Comparison of ENCODE assay signal across 24 cellular contexts in genomic region chr5:75324791-75325190, GRCh38. TPM values are rescaled to one million over a fixed set of nuclear protein-coding genes. Genes with fewer than 3 reads are reported as not detected.
DNase-seq lines count a peak whose midpoint lies in the region; ATAC-seq and TF ChIP-seq lines count a peak whose summit lies in the region.
"Had no signal": no experiment of that assay in that cellular context is flagged by ENCODE, and none has a peak within 500 bp of the region (broad histone marks: within the 10 kb centered on the region; RNA-seq: fewer than 3 reads in every experiment).

No MANE protein-coding gene starts in this region.

- H3K27me3 ChIP-seq in right lobe of liver = no peaks in the 10 kb centered on the region
- H3K27me3 ChIP-seq in CD8-positive, alpha-beta memory T cell (ENCODE audit: insufficient read depth, low read length, poor library complexity, severe bottlenecking) = no peaks in the 10 kb centered on the region
- H3K27me3 ChIP-seq in CD8-positive, alpha-beta T cell (ENCODE audit: insufficient read depth, low read length) = no peaks in the 10 kb centered on the region
- H3K27me3 ChIP-seq: body of pancreas, neural progenitor cell, sigmoid colon, stomach, tibial nerve had no signal

- H3K4me3 Mint-ChIP-seq in T-helper 2 cell treated with Interferon-gamma antibody and Interleukin-4, amounts not matched to agents 5 μg/mL and 100 μg/mL, for 36 hours = no peak overlapping the region
- H3K4me3 Mint-ChIP-seq in CD8-positive, alpha-beta memory T cell = no peak overlapping the region
- H3K4me3 Mint-ChIP-seq in CD8-positive, alpha-beta T cell = no peak overlapping the region
- H3K4me3 Mint-ChIP-seq: IgD-negative memory B cell, neural progenitor cell had no signal

- H3K4me1 Mint-ChIP-seq in T-helper 2 cell treated with Interferon-gamma antibody and Interleukin-4, amounts not matched to agents 5 μg/mL and 100 μg/mL, for 36 hours (ENCODE audit: low read depth) = peaks cover 8% of the 10 kb centered on the region
- no peaks in the 10 kb centered on the region for H3K4me1 Mint-ChIP-seq in CD8-positive, alpha-beta memory T cell
- H3K4me1 Mint-ChIP-seq in CD8-positive, alpha-beta T cell (ENCODE audit: low read depth) = no peaks in the 10 kb centered on the region
- H3K4me1 Mint-ChIP-seq: IgD-negative memory B cell had no signal

- no peaks in the 10 kb centered on the region for H3K36me3 ChIP-seq in right lobe of liver
- H3K36me3 ChIP-seq in CD8-positive, alpha-beta memory T cell (ENCODE audit: insufficient read depth, low read length) = no peaks in the 10 kb centered on the region
- no peaks in the 10 kb centered on the region for H3K36me3 ChIP-seq in CD8-positive, alpha-beta T cell (ENCODE audit: insufficient read depth, low read length)
- H3K36me3 ChIP-seq: neural progenitor cell, sigmoid colon, stomach, tibial nerve had no signal

- H3K9me3 Mint-ChIP-seq in T-helper 2 cell treated with Interferon-gamma antibody and Interleukin-4, amounts not matched to agents 5 μg/mL and 100 μg/mL, for 36 hours = no peaks in the 10 kb centered on the region
- no peaks in the 10 kb centered on the region for H3K9me3 Mint-ChIP-seq in CD8-positive, alpha-beta memory T cell
- no peaks in the 10 kb centered on the region for H3K9me3 Mint-ChIP-seq in CD8-positive, alpha-beta T cell
- H3K9me3 Mint-ChIP-seq: IgD-negative memory B cell, neural progenitor cell had no signal

- TF ChIP-seq POLR2A in right lobe of liver (IDR thresholded peaks at IDR 0.05) = no peak

- 31% methylated on average over 1 of the region's 1 CpG for WGBS in right lobe of liver (ENCODE audit: insufficient coverage, low coverage, low lambda C conversion rate, missing lambda C conversion rate)

- no peak overlapping the region for H3K4me3 ChIP-seq in right lobe of liver
- H3K4me3 ChIP-seq in CD8-positive, alpha-beta memory T cell (ENCODE audit: low read length) = no peak overlapping the region
- no peak overlapping the region for H3K4me3 ChIP-seq in CD8-positive, alpha-beta T cell (ENCODE audit: low read depth, low read length)
- H3K4me3 ChIP-seq: body of pancreas, neural progenitor cell, sigmoid colon, SK-N-MC, stomach, tibial nerve had no signal

- peak; percentile 11 to 42 (median 18) for ATAC-seq in right lobe of liver
- no peak for ATAC-seq in CD8-positive, alpha-beta T cell
- ATAC-seq: body of pancreas had no signal

- DNase-seq in stimulated activated CD4-positive, alpha-beta T cell treated with anti-CD3 and anti-CD28 coated beads, Interleukin-15, amount 100 ng/mL, for 24 hours = peak; percentile 53
- no peak for DNase-seq in stimulated activated CD4-positive, alpha-beta T cell treated with anti-CD3 and anti-CD28 coated beads, Interleukin-4, amount 100 ng/mL, for 1 hour
- DNase-seq in T-helper 2 cell treated with Interferon-gamma antibody and Interleukin-4, amounts not matched to agents 5 μg/mL and 100 μg/mL, for 36 hours (ENCODE audit: low spot score) = peak; percentile 55
- DNase-seq in right lobe of liver (no peak), RKO (ENCODE audit: low spot score) (no peak)
- no peak for DNase-seq in CD8-positive, alpha-beta memory T cell
- DNase-seq in CD8-positive, alpha-beta T cell = no peak
- DNase-seq: body of pancreas, cerebellar nuclear complex, DMS53, kidney glomerular epithelial cell, mammary epithelial cell, NCI-H1105 treated with DMSO at 0.1 percent for 48 hours, NCI-H2029, NCI-H226, NCI-H774, posterior cingulate gyrus, sigmoid colon, stomach had no signal

- intact Hi-C loops in right lobe of liver (cut with DNase I) = no loop called here
- intact Hi-C loops in CD8-positive, alpha-beta T cell (cut with DNase I, micrococcal nuclease) = no loop called here

- no peaks in the 10 kb centered on the region for H3K27me3 Mint-ChIP-seq in T-helper 2 cell treated with Interferon-gamma antibody and Interleukin-4, amounts not matched to agents 5 μg/mL and 100 μg/mL, for 36 hours (ENCODE audit: low read depth)
- peaks cover 8 to 22% of the 10 kb centered on the region in 2 donors for H3K27me3 Mint-ChIP-seq in CD8-positive, alpha-beta memory T cell
- H3K27me3 Mint-ChIP-seq in CD8-positive, alpha-beta T cell (ENCODE audit: low read depth) = peaks cover 10% of the 10 kb centered on the region

- POLR2A ChIA-PET in CD8-positive, alpha-beta memory T cell (lab: Charles Lee) = no interaction called here
- POLR2A ChIA-PET in CD8-positive, alpha-beta T cell (lab: Charles Lee) = no interaction called here

- peaks cover 0 to 12% (median under 1%) of the 10 kb centered on the region in 4 donors for H3K4me1 ChIP-seq in right lobe of liver
- no peaks in the 10 kb centered on the region for H3K4me1 ChIP-seq in CD8-positive, alpha-beta memory T cell (ENCODE audit: insufficient read depth, low read length)
- no peaks in the 10 kb centered on the region for H3K4me1 ChIP-seq in CD8-positive, alpha-beta T cell (ENCODE audit: insufficient read depth, low read length)
- H3K4me1 ChIP-seq: body of pancreas, neural progenitor cell, sigmoid colon, tibial nerve had no signal

- TF ChIP-seq CTCF in right lobe of liver (IDR thresholded peaks at IDR 0.05) = no peak
- no peak for TF ChIP-seq CTCF in CD8-positive, alpha-beta T cell (IDR thresholded peaks at IDR 0.05)

- H3K27ac Mint-ChIP-seq in T-helper 2 cell treated with Interferon-gamma antibody and Interleukin-4, amounts not matched to agents 5 μg/mL and 100 μg/mL, for 36 hours = no peak overlapping the region
- no peak overlapping the region for H3K27ac Mint-ChIP-seq in CD8-positive, alpha-beta memory T cell
- H3K27ac Mint-ChIP-seq in CD8-positive, alpha-beta T cell = no peak overlapping the region
- H3K27ac Mint-ChIP-seq: IgD-negative memory B cell, neural progenitor cell had no signal

- H3K27ac ChIP-seq in right lobe of liver = peak overlapping the region; percentile 28 to 61 (median 47)
- H3K27ac ChIP-seq in CD8-positive, alpha-beta memory T cell (ENCODE audit: low read depth, low read length) = no peak overlapping the region
- H3K27ac ChIP-seq in CD8-positive, alpha-beta T cell (ENCODE audit: low read depth, low read length) = no peak overlapping the region
- H3K27ac ChIP-seq: body of pancreas, neural progenitor cell, RWPE1, sigmoid colon, SK-N-MC, stomach, tibial nerve had no signal

- no peaks in the 10 kb centered on the region for H3K36me3 Mint-ChIP-seq in T-helper 2 cell treated with Interferon-gamma antibody and Interleukin-4, amounts not matched to agents 5 μg/mL and 100 μg/mL, for 36 hours (ENCODE audit: low read depth)
- H3K36me3 Mint-ChIP-seq in CD8-positive, alpha-beta memory T cell = no peaks in the 10 kb centered on the region
- no peaks in the 10 kb centered on the region for H3K36me3 Mint-ChIP-seq in CD8-positive, alpha-beta T cell
- H3K36me3 Mint-ChIP-seq: IgD-negative memory B cell, neural progenitor cell had no signal

- H3K9me3 ChIP-seq in right lobe of liver = no peaks in the 10 kb centered on the region
- H3K9me3 ChIP-seq in CD8-positive, alpha-beta memory T cell (ENCODE audit: low read length) = no peaks in the 10 kb centered on the region
- no peaks in the 10 kb centered on the region for H3K9me3 ChIP-seq in CD8-positive, alpha-beta T cell (ENCODE audit: low read length)
- H3K9me3 ChIP-seq: body of pancreas, sigmoid colon, stomach, tibial nerve had no signal

- CTCF ChIA-PET in CD8-positive, alpha-beta memory T cell (lab: Charles Lee) = interaction anchor here (1.8 kb wide), 1 partner anchor 12 kb away, joined by 4 read pairs; the partner anchor contains the start of gene HMGCR
- CTCF ChIA-PET in CD8-positive, alpha-beta T cell (lab: Charles Lee) = no interaction called here

RNA-seq across cellular contexts. Expression of gene HMGCR, which starts 12.2 kb away (rescaled TPM):
- total RNA-seq in right lobe of liver = 10 to 100 TPM in 5 of 6 experiments, 1 to 10 TPM in 1; 9.6 to 89.6 (median 22.2) TPM
- total RNA-seq in CD8-positive, alpha-beta memory T cell = 10 to 100 TPM; 45.9 to 47.7 TPM
- polyA plus RNA-seq in CD8-positive, alpha-beta memory T cell = 10.9 TPM
- total RNA-seq in CD8-positive, alpha-beta T cell = 10 to 100 TPM; 72.8 to 73.3 TPM

Comparison
In these comparisons a context has a peak if more than half of its experiments do, and no peak if none do; other contexts are left out.
1. DNase-seq: peak in stimulated activated CD4-positive, alpha-beta T cell treated with anti-CD3 and anti-CD28 coated beads, Interleukin-15, amount 100 ng/mL, for 24 hours (single experiment) and T-helper 2 cell treated with Interferon-gamma antibody and Interleukin-4, amounts not matched to agents 5 μg/mL and 100 μg/mL, for 36 hours (single experiment); none in stimulated activated CD4-positive, alpha-beta T cell treated with anti-CD3 and anti-CD28 coated beads, Interleukin-4, amount 100 ng/mL, for 1 hour (single experiment), right lobe of liver (0 of 3), CD8-positive, alpha-beta memory T cell (0 of 5), CD8-positive, alpha-beta T cell (0 of 7) and RKO (single experiment).
2. H3K27ac ChIP-seq: peak in right lobe of liver (3 of 3); none in CD8-positive, alpha-beta memory T cell (single experiment) and CD8-positive, alpha-beta T cell (single experiment).